Comparison of ENCODE assay signal across 32 cellular contexts in genomic region chr11:17490938-17491337, GRCh38. TPM values are rescaled to one million over a fixed set of nuclear protein-coding genes. Genes with fewer than 3 reads are reported as not detected.
"Had no signal": no experiment of that assay in that cellular context is flagged by ENCODE, and none has a peak within 500 bp of the region (broad histone marks: within the 10 kb centered on the region; RNA-seq: fewer than 3 reads in every experiment).

No MANE protein-coding gene starts in this region.

- H3K27ac ChIP-seq: neural progenitor cell, neutrophil, parathyroid adenoma, psoas muscle, sigmoid colon, spleen, suprapubic skin, thoracic aorta, tibial artery, upper lobe of right lung had no signal

- H3K4me1 ChIP-seq: neural progenitor cell, parathyroid adenoma, psoas muscle, spleen, suprapubic skin, tibial artery, upper lobe of right lung had no signal

- H3K4me2 ChIP-seq: neural progenitor cell had no signal

- H3K9me3 ChIP-seq: neutrophil, psoas muscle, sigmoid colon, spleen, suprapubic skin, thoracic aorta, tibial artery, upper lobe of right lung had no signal

- H3K4me3 ChIP-seq: lung, neural progenitor cell, psoas muscle, sigmoid colon, spleen, suprapubic skin, thoracic aorta, tibial artery, upper lobe of right lung had no signal

- DNase-seq: hypothalamus; immature natural killer cell; mesendoderm; naive B cell; natural killer cell; nephron progenitor cell; occipital lobe; psoas muscle; sigmoid colon; small intestine; spleen; stimulated activated CD4-positive, alpha-beta T cell treated with anti-CD3 and anti-CD28 coated beads, Interleukin-4, amount 100 ng/mL, for 24 hours; stimulated activated naive CD4-positive, alpha-beta T cell; tibial artery; trophoblast cell; upper lobe of right lung had no signal

- H3K36me3 ChIP-seq: neural progenitor cell, neutrophil, sigmoid colon, spleen, suprapubic skin, thoracic aorta, tibial artery, upper lobe of right lung had no signal

- H3K9ac ChIP-seq: neural progenitor cell, parathyroid adenoma had no signal

- ATAC-seq: natural killer cell; stimulated activated effector memory CD8-positive, alpha-beta T cell treated with anti-CD3 and anti-CD28 coated beads, Interleukin-12 subunit alpha, Interleukin-12 subunit beta, amount 100 ng/mL, for 72 hours; upper lobe of right lung had no signal

- FAIRE-seq: islet of Langerhans, small intestine, urothelium cell line had no signal

- H3K27me3 ChIP-seq: neural progenitor cell, neutrophil, upper lobe of right lung had no signal

RNA-seq across cellular contexts. Expression of gene ABCC8, which starts 14.3 kb away (rescaled TPM):
- total RNA-seq: kidney epithelial cell, mesothelial cell of epicardium, natural killer cell, osteocyte had no signal
- polyA plus RNA-seq: immature natural killer cell had no signal

RNA-seq across cellular contexts. Expression of gene USH1C, which starts 53.3 kb away (rescaled TPM):
- total RNA-seq: mononuclear cell, natural killer cell, osteocyte, psoas muscle, spleen, suprapubic skin, upper lobe of right lung had no signal
- polyA plus RNA-seq: immature natural killer cell had no signal

RNA-seq across cellular contexts. Expression of gene OTOG, which starts 56.1 kb away (rescaled TPM):
- total RNA-seq: kidney epithelial cell, lower leg skin, mononuclear cell, natural killer cell, occipital lobe, osteocyte, posterior vena cava, psoas muscle, spleen, subcutaneous adipose tissue, suprapubic skin, thoracic aorta, upper lobe of right lung had no signal
- polyA plus RNA-seq: immature natural killer cell, lung, psoas muscle, spleen had no signal
